27 cellular contexts compared by ENCODE assay signal in the genomic region with DNA sequence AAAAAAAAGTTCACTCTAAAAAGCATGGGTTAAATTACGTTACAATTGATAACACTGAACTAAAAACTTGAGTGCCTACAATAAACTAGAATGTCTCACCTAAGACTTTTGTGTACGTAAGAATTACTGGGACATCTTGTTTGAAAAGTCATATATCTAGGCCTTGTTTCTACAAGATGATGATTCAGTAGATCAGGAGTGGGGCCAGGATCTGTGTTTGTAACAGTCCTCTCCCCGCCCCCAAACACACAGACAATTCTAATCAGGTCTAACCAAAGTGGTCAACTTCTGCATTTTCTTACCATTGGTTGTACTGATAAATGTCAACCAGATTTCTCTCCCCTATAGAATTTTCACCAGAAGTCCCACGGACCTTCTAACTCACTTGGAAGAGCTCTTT.
"Had no signal": no experiment of that assay in that cellular context is flagged by ENCODE, and none has a peak within 500 bp of the region (broad histone marks: within the 10 kb centered on the region; RNA-seq: fewer than 3 reads in every experiment).

No MANE protein-coding gene starts in this region.

- H3K27ac Mint-ChIP-seq: activated CD4-positive, alpha-beta T cell treated with anti-CD3 and anti-CD28 coated beads, Interleukin-2, amount 10 ng/mL, durations not matched to agents 7 days and 5 days; activated CD8-positive, alpha-beta memory T cell treated with anti-CD3 and anti-CD28 coated beads, Interleukin-2, amount 10 ng/mL, durations not matched to agents 7 days and 5 days; activated CD8-positive, alpha-beta T cell treated with anti-CD3 and anti-CD28 coated beads for 36 hours; activated naive CD4-positive, alpha-beta T cell treated with anti-CD3 and anti-CD28 coated beads, Interleukin-2, amount 50 U/mL, for 24 hours; activated T-helper 1 cell treated with anti-CD3 and anti-CD28 coated beads, Interleukin-12 subunit alpha, Interleukin-12 subunit beta, Interleukin-2, Interleukin-4 antibody, amounts not matched to agents 30 ng/mL and 10 ng/mL and 1 ng/mL, durations not matched to agents 14 hours and 24 hours and 36 hours; immature natural killer cell; memory B cell; nephron; T-helper 17 cell had no signal

- H3K4me1 ChIP-seq: foreskin keratinocyte, psoas muscle, upper lobe of left lung had no signal

- H3K9me3 Mint-ChIP-seq: activated CD8-positive, alpha-beta T cell treated with anti-CD3 and anti-CD28 coated beads for 36 hours; activated naive CD4-positive, alpha-beta T cell treated with anti-CD3 and anti-CD28 coated beads, Interleukin-2, amount 50 U/mL, for 24 hours; activated T-helper 1 cell treated with anti-CD3 and anti-CD28 coated beads, Interleukin-12 subunit alpha, Interleukin-12 subunit beta, Interleukin-2, Interleukin-4 antibody, amounts not matched to agents 30 ng/mL and 10 ng/mL and 1 ng/mL, durations not matched to agents 14 hours and 24 hours and 36 hours; central memory CD8-positive, alpha-beta T cell; immature natural killer cell; memory B cell; nephron had no signal

- H3K27me3 ChIP-seq: foreskin keratinocyte, hepatocyte, neutrophil, ovary, upper lobe of left lung had no signal

- H3K36me3 ChIP-seq: ovary, WERI-Rb-1 had no signal

- H3K9me3 ChIP-seq: neutrophil, ovary, psoas muscle, upper lobe of left lung had no signal

- H3K27me3 Mint-ChIP-seq: activated CD4-positive, alpha-beta T cell treated with anti-CD3 and anti-CD28 coated beads, Interleukin-2, amount 10 ng/mL, durations not matched to agents 7 days and 5 days; activated CD8-positive, alpha-beta memory T cell treated with anti-CD3 and anti-CD28 coated beads, Interleukin-2, amount 10 ng/mL, durations not matched to agents 7 days and 5 days; activated CD8-positive, alpha-beta T cell treated with anti-CD3 and anti-CD28 coated beads for 36 hours; activated naive CD4-positive, alpha-beta T cell treated with anti-CD3 and anti-CD28 coated beads, Interleukin-2, amount 50 U/mL, for 24 hours; memory B cell; T-helper 17 cell had no signal

- H3K4me3 ChIP-seq: coronary artery, hepatocyte, ovary, psoas muscle, upper lobe of left lung had no signal

- DNase-seq: activated CD4-positive, alpha-beta T cell treated with anti-CD3 and anti-CD28 coated beads, Interleukin-2, amount 10 ng/mL, durations not matched to agents 7 days and 5 days; activated CD4-positive, CD25-positive, alpha-beta regulatory T cell treated with anti-CD3 and anti-CD28 coated beads, Interleukin-2, amount 50 U/mL, for 72 hours; activated CD8-positive, alpha-beta memory T cell treated with anti-CD3 and anti-CD28 coated beads, Interleukin-2, amount 10 ng/mL, durations not matched to agents 7 days and 5 days; activated CD8-positive, alpha-beta T cell treated with anti-CD3 and anti-CD28 coated beads for 36 hours; activated gamma-delta T cell; aorta; foreskin keratinocyte; immature natural killer cell; left ventricle myocardium superior; ovary; psoas muscle; right cardiac atrium; stimulated activated CD4-positive, alpha-beta T cell treated with anti-CD3 and anti-CD28 coated beads, Interleukin-12 subunit alpha, Interleukin-12 subunit beta, amount 100 ng/mL, for 4 hours; stimulated activated CD4-positive, alpha-beta T cell treated with anti-CD3 and anti-CD28 coated beads, Interleukin-4, amount 100 ng/mL, for 4 hours; stimulated activated naive CD8-positive, alpha-beta T cell treated with anti-CD3 and anti-CD28 coated beads, Interleukin-15, Interleukin-2, amounts not matched to agents 100 U/mL and 50 U/mL, for 24 hours; SW 1271; T-helper 17 cell; upper lobe of left lung; WERI-Rb-1 had no signal

- H3K4me3 Mint-ChIP-seq: activated CD4-positive, alpha-beta T cell treated with anti-CD3 and anti-CD28 coated beads, Interleukin-2, amount 10 ng/mL, durations not matched to agents 7 days and 5 days; activated CD8-positive, alpha-beta memory T cell treated with anti-CD3 and anti-CD28 coated beads, Interleukin-2, amount 10 ng/mL, durations not matched to agents 7 days and 5 days; activated CD8-positive, alpha-beta T cell treated with anti-CD3 and anti-CD28 coated beads for 36 hours; activated naive CD4-positive, alpha-beta T cell treated with anti-CD3 and anti-CD28 coated beads, Interleukin-2, amount 50 U/mL, for 24 hours; activated T-helper 1 cell treated with anti-CD3 and anti-CD28 coated beads, Interleukin-12 subunit alpha, Interleukin-12 subunit beta, Interleukin-2, Interleukin-4 antibody, amounts not matched to agents 30 ng/mL and 10 ng/mL and 1 ng/mL, durations not matched to agents 14 hours and 24 hours and 36 hours; central memory CD8-positive, alpha-beta T cell; immature natural killer cell; memory B cell; nephron; T-helper 17 cell had no signal

- H3K4me1 Mint-ChIP-seq: activated CD4-positive, alpha-beta T cell treated with anti-CD3 and anti-CD28 coated beads, Interleukin-2, amount 10 ng/mL, durations not matched to agents 7 days and 5 days; activated CD8-positive, alpha-beta memory T cell treated with anti-CD3 and anti-CD28 coated beads, Interleukin-2, amount 10 ng/mL, durations not matched to agents 7 days and 5 days; activated naive CD4-positive, alpha-beta T cell treated with anti-CD3 and anti-CD28 coated beads, Interleukin-2, amount 50 U/mL, for 24 hours; central memory CD8-positive, alpha-beta T cell; immature natural killer cell; memory B cell; nephron had no signal
